In the genomic region with DNA sequence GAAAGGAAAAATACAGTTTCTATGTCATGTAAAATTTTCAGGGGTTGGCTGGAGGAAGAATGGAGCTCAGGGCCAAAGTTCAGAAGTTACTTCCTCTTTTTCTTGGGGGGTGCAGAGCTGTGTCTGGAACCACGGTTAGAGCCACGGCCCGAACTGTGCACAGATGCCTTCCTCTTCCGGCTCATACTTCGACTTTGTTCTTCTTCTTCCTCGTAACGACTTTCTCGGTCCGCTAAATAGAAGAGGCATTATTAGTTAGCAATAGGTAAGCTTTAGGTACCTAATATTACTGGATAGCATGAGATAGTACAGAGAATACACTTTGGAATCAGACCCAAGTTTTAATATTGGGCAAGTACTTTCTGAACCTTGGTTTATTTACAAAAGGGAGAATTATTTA, we compare ENCODE assay signal across 1 cellular context.
TF ChIP-seq lines count a peak whose summit lies in the region.

No MANE protein-coding gene starts in this region.

TF ChIP-seq in HepG2, 621 proteins besides CTCF, POLR2A, EP300 and RAD21 (continued from another document):
- TF ChIP-seq, protein P1, sequence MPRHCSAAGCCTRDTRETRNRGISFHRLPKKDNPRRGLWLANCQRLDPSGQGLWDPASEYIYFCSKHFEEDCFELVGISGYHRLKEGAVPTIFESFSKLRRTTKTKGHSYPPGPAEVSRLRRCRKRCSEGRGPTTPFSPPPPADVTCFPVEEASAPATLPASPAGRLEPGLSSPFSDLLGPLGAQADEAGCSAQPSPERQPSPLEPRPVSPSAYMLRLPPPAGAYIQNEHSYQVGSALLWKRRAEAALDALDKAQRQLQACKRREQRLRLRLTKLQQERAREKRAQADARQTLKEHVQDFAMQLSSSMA (CRISPR knock-in tag; IDR thresholded peaks at IDR 0.05) = no peak
TF ChIP-seq in HepG2: peak in this region for 0.
